1 cellular context compared by ENCODE assay signal in the genomic region with DNA sequence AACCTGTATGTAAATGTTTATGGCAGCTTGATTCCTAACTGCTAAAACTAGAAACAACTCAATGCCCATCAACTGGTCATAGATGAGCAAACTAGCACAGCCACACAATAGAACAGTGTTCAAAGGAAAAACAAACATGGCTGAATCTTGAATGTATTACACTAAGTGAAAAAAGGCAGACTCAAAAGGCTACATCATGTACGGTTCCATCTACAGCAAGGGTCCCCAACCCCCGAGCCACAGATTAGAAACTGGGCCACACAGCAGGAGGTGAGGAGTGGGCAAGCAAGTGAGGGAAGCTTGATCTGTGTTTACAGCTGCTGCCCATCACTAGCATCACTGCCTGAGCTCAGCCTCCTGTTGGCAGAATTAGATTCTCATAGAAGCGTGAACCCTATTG.
TF ChIP-seq lines count a peak whose summit lies in the region.

No MANE protein-coding gene starts in this region.

TF ChIP-seq in HepG2, 621 proteins besides CTCF, POLR2A, EP300 and RAD21:
- TF ChIP-seq ZNF441 (CRISPR knock-in tag; IDR thresholded peaks at IDR 0.05; ENCODE audit: borderline replicate concordance) (no peak), TGIF2 (CRISPR knock-in tag; IDR thresholded peaks at IDR 0.05) (0 out of 2 replicates have a peak, but pooled peaks have one; percentile 31), ZNF7 (CRISPR knock-in tag; IDR thresholded peaks at IDR 0.05) (peak; percentile 84), SSRP1 (CRISPR knock-in tag; IDR thresholded peaks at IDR 0.05) (0 out of 2 replicates have a peak, but pooled peaks have one; percentile 71)
